Comparison of ENCODE assay signal across 8 cellular contexts in genomic region chr3:44476181-44476599, GRCh38. TPM values are rescaled to one million over a fixed set of nuclear protein-coding genes. Genes with fewer than 3 reads are reported as not detected.
A peak's percentile ranks its signal among the peaks of the same experiment; 100 is the strongest.
DNase-seq lines count a peak whose midpoint lies in the region; ATAC-seq and TF ChIP-seq lines count a peak whose summit lies in the region.

No MANE protein-coding gene starts in this region.

- no peaks in the 10 kb centered on the region for H3K9me3 ChIP-seq in NT2/D1 (ENCODE audit: insufficient read depth, low read length)
- no peaks in the 10 kb centered on the region for H3K9me3 ChIP-seq in neutrophil
- no peaks in the 10 kb centered on the region for H3K9me3 ChIP-seq in adrenal gland (replicated peaks in 1 of 3)

- H3K4me1 ChIP-seq in NT2/D1 (ENCODE audit: insufficient read depth, insufficient read length) = no peaks in the 10 kb centered on the region
- peaks cover 18 to 21% of the 10 kb centered on the region in 2 experiments for H3K4me1 ChIP-seq in neutrophil (ENCODE audit: control insufficient read depth in 1 of 2, insufficient read depth in 1 of 2, low read depth in 1 of 2, low read length in 1 of 2)
- peaks cover 12 to 29% of the 10 kb centered on the region in 2 donors for H3K4me1 ChIP-seq in adrenal gland (replicated peaks in 1 of 2)

- H3K4me3 ChIP-seq in GM06990 (replicated peaks; ENCODE audit: low read depth, low read length) = peak overlapping the region; percentile 57
- peak overlapping the region; percentile 62 for H3K4me3 ChIP-seq in NT2/D1 (ENCODE audit: insufficient read length, low read depth)
- peak overlapping the region; percentile 67 to 74 for H3K4me3 ChIP-seq in neutrophil (ENCODE audit: low read depth in 1 of 2, low read length in 1 of 2)
- peak overlapping the region in 1 of 4 donors; percentile 95 for H3K4me3 ChIP-seq in adrenal gland

- no peak for TF ChIP-seq POLR2A in adrenal gland (IDR thresholded peaks at IDR 0.05)

- peak overlapping the region; percentile 39 for H3K27ac ChIP-seq in neutrophil
- H3K27ac ChIP-seq in adrenal gland = no peak overlapping the region

- H3K36me3 Mint-ChIP-seq in effector memory CD8-positive, alpha-beta T cell (ENCODE audit: insufficient read depth) = peaks cover 5% of the 10 kb centered on the region

- peak overlapping the region; percentile 71 for H3K9ac ChIP-seq in NT2/D1 (ENCODE audit: insufficient read length, low read depth)

- DNase-seq in GM06990 (ENCODE audit: extremely low read depth, insufficient read length) = peak; percentile 14
- no peak for DNase-seq in NT2/D1 (ENCODE audit: low read depth, low spot score)
- DNase-seq in effector memory CD8-positive, alpha-beta T cell = no peak
- DNase-seq in adrenal gland = no peak
- DNase-seq in cerebellum (ENCODE audit: low spot score) = no peak

- H3K36me3 ChIP-seq in GM06990 (ENCODE audit: control insufficient read depth, insufficient read depth, low read length) (no peaks in the 10 kb centered on the region), NT2/D1 (ENCODE audit: insufficient read depth, insufficient read length, low read length) (peaks cover 4% of the 10 kb centered on the region), neutrophil (no peaks in the 10 kb centered on the region), adrenal gland (replicated peaks in 1 of 2) (no peaks in the 10 kb centered on the region)

- H3K27ac Mint-ChIP-seq in effector memory CD8-positive, alpha-beta T cell = peak overlapping the region in 1 of 2 donors; percentile 96

- WGBS in adrenal gland, 4 donors = 9 to 19% (median 16%) methylated on average over 5 of the region's 5 CpGs

- H3K4me3 Mint-ChIP-seq in effector memory CD8-positive, alpha-beta T cell = peak overlapping the region; percentile 92 to 96

- no peak for ATAC-seq in effector memory CD8-positive, alpha-beta T cell (replicated peaks)
- ATAC-seq in HG02798 (IDR thresholded peaks at IDR 0.05; ENCODE audit: poor library complexity, unreplicated experiment) (no peak), HG02759 (IDR thresholded peaks at IDR 0.05; ENCODE audit: unreplicated experiment) (no peak)

- intact Hi-C loops in adrenal gland (cut with DNase I) = loop anchor here (5.0 to 10.0 kb wide), 2 partner anchors 134 to 151 kb away; no protein-coding TSS in a partner anchor

- no peaks in the 10 kb centered on the region for H3K27me3 Mint-ChIP-seq in effector memory CD8-positive, alpha-beta T cell

- no peaks in the 10 kb centered on the region for H3K9me3 Mint-ChIP-seq in effector memory CD8-positive, alpha-beta T cell

- no peaks in the 10 kb centered on the region for H3K27me3 ChIP-seq in GM06990 (replicated peaks; ENCODE audit: control insufficient read depth, insufficient read depth, low read length)
- no peaks in the 10 kb centered on the region for H3K27me3 ChIP-seq in NT2/D1 (ENCODE audit: insufficient read depth, insufficient read length)
- H3K27me3 ChIP-seq in neutrophil = no peaks in the 10 kb centered on the region
- no peaks in the 10 kb centered on the region for H3K27me3 ChIP-seq in adrenal gland

- H3K4me1 Mint-ChIP-seq in effector memory CD8-positive, alpha-beta T cell (ENCODE audit: low read depth in 2 of 2) = peaks cover 23 to 31% of the 10 kb centered on the region in 2 donors

- no peak for TF ChIP-seq CTCF in GM06990 (IDR thresholded peaks at IDR 0.05; ENCODE audit: insufficient read depth, low read length, poor library complexity, severe bottlenecking)
- TF ChIP-seq CTCF in neutrophil (IDR thresholded peaks at IDR 0.05) = no peak
- TF ChIP-seq CTCF in adrenal gland (IDR thresholded peaks at IDR 0.05) = no peak

RNA-seq across cellular contexts. Expression of gene ZNF445, which starts 1.3 kb away (rescaled TPM):
- total RNA-seq in adrenal gland = 10 to 100 TPM in 4 of 8 donors, 1 to 10 TPM in 4; 5.8 to 21.1 (median 11.6) TPM
- 1 to 10 TPM; 2.6 to 6.1 (median 4.7) TPM for polyA plus RNA-seq in adrenal gland
- 35.2 TPM for total RNA-seq in cerebellum
